In genomic region chr6:137903933-137904821, GRCh38 we compare ENCODE assay signal across 2 cellular contexts.
TF ChIP-seq lines count a peak whose summit lies in the region.

No MANE protein-coding gene starts in this region.

TF ChIP-seq in SK-N-SH treated with all-trans-retinoic acid at 6 μM for 48 hours, 23 proteins besides CTCF, POLR2A, EP300 and RAD21 (continued from another document):
- TF ChIP-seq PATZ1 (CRISPR knock-in tag; IDR thresholded peaks at IDR 0.05; ENCODE audit: borderline replicate concordance) (no peak), ZC3H10 (CRISPR knock-in tag; IDR thresholded peaks at IDR 0.05) (no peak), CREB5 (CRISPR knock-in tag; IDR thresholded peaks at IDR 0.05; ENCODE audit: low read depth) (no peak), GLIS3 (CRISPR knock-in tag; IDR thresholded peaks at IDR 0.05) (no peak), TSHZ2 (CRISPR knock-in tag; IDR thresholded peaks at IDR 0.05) (no peak), POU6F1 (CRISPR knock-in tag; IDR thresholded peaks at IDR 0.05; ENCODE audit: borderline replicate concordance, low read depth) (no peak)
TF ChIP-seq in SK-N-SH treated with all-trans-retinoic acid at 6 μM for 48 hours: peak in this region for 0.

TF ChIP-seq in SK-N-SH, 30 proteins besides CTCF, POLR2A, EP300 and RAD21 (continued from another document):
- no peak for TF ChIP-seq USF2 (IDR thresholded peaks at IDR 0.05; ENCODE audit: borderline replicate concordance, low read depth, low read length)
- TF ChIP-seq RFX5 (IDR thresholded peaks at IDR 0.05; ENCODE audit: low read length): no peak
- TF ChIP-seq YY1 (IDR thresholded peaks at IDR 0.05; ENCODE audit: low read depth): no peak
- no peak for TF ChIP-seq EZH2phosphoT487 (IDR thresholded peaks at IDR 0.05; ENCODE audit: borderline replicate concordance, low read depth)
- no peak for TF ChIP-seq FOSL2 (IDR thresholded peaks at IDR 0.05; ENCODE audit: borderline replicate concordance, low read depth)
- TF ChIP-seq ZBTB33 (IDR thresholded peaks at IDR 0.05; ENCODE audit: borderline replicate concordance, low read depth): no peak
- TF ChIP-seq TCF12 (IDR thresholded peaks at IDR 0.05): no peak
- no peak for TF ChIP-seq TAF1 (IDR thresholded peaks at IDR 0.05; ENCODE audit: borderline replicate concordance, low read depth, low read length)
- TF ChIP-seq GABPA (IDR thresholded peaks at IDR 0.05; ENCODE audit: low read depth): no peak
- TF ChIP-seq CHD2 (IDR thresholded peaks at IDR 0.05; ENCODE audit: low read length, partially characterized antibody): no peak
